11 cellular contexts compared by ENCODE assay signal in the genomic region with DNA sequence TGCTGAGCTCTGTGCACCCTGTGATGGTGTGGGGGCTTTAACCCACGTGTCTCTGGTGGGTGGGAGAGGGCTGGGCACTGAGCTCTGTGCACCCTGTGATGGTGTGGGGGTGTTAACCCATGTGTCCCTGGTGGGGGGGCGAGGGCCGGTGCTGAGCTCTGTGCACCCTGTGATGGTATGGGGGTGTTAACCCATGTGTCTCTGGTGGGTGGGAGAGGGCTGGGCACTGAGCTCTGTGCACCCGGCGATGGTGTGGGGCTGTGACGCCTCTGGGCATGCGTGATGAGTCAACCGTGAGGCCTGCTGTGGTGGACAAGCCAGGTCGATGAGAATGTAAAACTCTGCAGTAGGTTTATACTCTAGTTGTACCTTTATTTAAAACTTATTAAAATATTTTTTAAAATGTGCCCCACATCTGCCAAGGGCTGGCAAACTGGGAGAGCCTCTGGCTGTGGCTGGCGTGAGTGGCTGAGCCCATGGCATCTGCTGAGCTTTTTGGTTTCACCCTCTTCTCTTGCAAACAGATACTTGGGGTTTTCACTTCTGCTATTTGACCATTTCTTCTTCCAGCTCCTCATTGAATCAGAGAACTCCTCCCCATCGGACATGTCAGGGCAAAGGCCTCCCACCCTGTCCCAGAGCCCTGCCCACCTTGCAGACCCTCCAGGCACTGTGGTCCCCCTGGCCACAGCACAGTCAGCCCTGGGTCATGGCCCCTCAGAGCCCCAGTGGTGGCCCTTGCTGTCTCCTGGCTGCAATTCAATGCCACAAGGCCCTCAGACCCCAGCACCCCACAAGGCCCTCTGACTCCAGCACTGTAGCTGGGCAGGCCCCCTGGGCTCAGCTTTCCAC. TPM values are rescaled to one million over a fixed set of nuclear protein-coding genes. Genes with fewer than 3 reads are reported as not detected.
DNase-seq lines count a peak whose midpoint lies in the region; ATAC-seq and TF ChIP-seq lines count a peak whose summit lies in the region.
"Had no signal": no experiment of that assay in that cellular context is flagged by ENCODE, and none has a peak within 500 bp of the region (broad histone marks: within the 10 kb centered on the region; RNA-seq: fewer than 3 reads in every experiment).

No MANE protein-coding gene starts in this region.

- no peaks in the 10 kb centered on the region for H3K9me3 ChIP-seq in endodermal cell (ENCODE audit: control insufficient read depth, low read length)

- no peaks in the 10 kb centered on the region for H3K36me3 ChIP-seq in endodermal cell (ENCODE audit: control insufficient read depth, insufficient read depth, low read length)

- no peak overlapping the region for H3K4me3 ChIP-seq in endodermal cell (ENCODE audit: low read length)

- TF ChIP-seq CTCF in endodermal cell (conservative IDR thresholded peaks at IDR 0.05) = no peak

- H3K9ac ChIP-seq in endodermal cell (ENCODE audit: extremely low read depth, low read length, poor library complexity, severe bottlenecking) = no peak overlapping the region

- peak; percentile 91 for ATAC-seq in GM18498 (IDR thresholded peaks at IDR 0.05; ENCODE audit: unreplicated experiment)
- ATAC-seq in GM21381 (IDR thresholded peaks at IDR 0.05; ENCODE audit: unreplicated experiment) = peak; percentile 89
- peak; percentile 79 for ATAC-seq in HG03457 (IDR thresholded peaks at IDR 0.05; ENCODE audit: unreplicated experiment)

- H3K4me1 Mint-ChIP-seq in endodermal cell = no peaks in the 10 kb centered on the region
- H3K4me1 Mint-ChIP-seq: central memory CD8-positive, alpha-beta T cell had no signal

- no peaks in the 10 kb centered on the region for H3K4me1 ChIP-seq in endodermal cell (ENCODE audit: control insufficient read depth, insufficient read depth, low read length)

- H3K27me3 ChIP-seq in endodermal cell (ENCODE audit: control insufficient read depth, insufficient read depth, low read length, poor library complexity, severe bottlenecking) = no peaks in the 10 kb centered on the region

- no peak overlapping the region for H3K4me3 Mint-ChIP-seq in endodermal cell
- H3K4me3 Mint-ChIP-seq: central memory CD8-positive, alpha-beta T cell; neural crest cell had no signal

- no peak overlapping the region for H3K27ac ChIP-seq in endodermal cell (ENCODE audit: low read depth, low read length)

- no peak overlapping the region for H3K27ac Mint-ChIP-seq in endodermal cell
- H3K27ac Mint-ChIP-seq: IgD-negative memory B cell had no signal

- H3K36me3 Mint-ChIP-seq in endodermal cell (ENCODE audit: low read depth) = no peaks in the 10 kb centered on the region

- WGBS in endodermal cell (ENCODE audit: insufficient coverage in 1 of 2, insufficient read length in 1 of 2), 2 experiments = 77 to 92% methylated on average over 7 to 11 of the region's 11 CpGs

- DNase-seq in endodermal cell = peak; percentile 22
- no peak for DNase-seq in NCI-H2107 treated with DMSO at 0.1 percent for 48 hours (lab: John Stamatoyannopoulos, UW; ENCODE audit: unreplicated experiment)
- no peak for DNase-seq in GF-D8 (lab: John Stamatoyannopoulos, UW)
- no peak for DNase-seq in NCI-H82 (lab: John Stamatoyannopoulos, UW)
- no peak for DNase-seq in amygdala (lab: John Stamatoyannopoulos, UW)

- H3K27me3 Mint-ChIP-seq in endodermal cell (ENCODE audit: insufficient read depth) = peaks cover 2% of the 10 kb centered on the region
- H3K27me3 Mint-ChIP-seq: central memory CD8-positive, alpha-beta T cell had no signal

- H3K9me3 Mint-ChIP-seq in endodermal cell = no peaks in the 10 kb centered on the region
- H3K9me3 Mint-ChIP-seq: central memory CD8-positive, alpha-beta T cell had no signal

RNA-seq across cellular contexts. Expression of gene EXOC3, which starts 18.5 kb away (rescaled TPM):
- 10 to 100 TPM; 38.6 to 53.7 TPM for total RNA-seq in endodermal cell
- polyA plus RNA-seq in endodermal cell (2013, experiment 1 of 2) = 41.4 TPM
- 38.3 TPM for polyA plus RNA-seq in endodermal cell (2013, experiment 2 of 2)
